In genomic region chr17:29138184-29138955, GRCh38 we compare ENCODE assay signal across 8 cellular contexts. TPM values are rescaled to one million over a fixed set of nuclear protein-coding genes. Genes with fewer than 3 reads are reported as not detected.
DNase-seq lines count a peak whose midpoint lies in the region; ATAC-seq and TF ChIP-seq lines count a peak whose summit lies in the region.

No MANE protein-coding gene starts in this region.

- H3K4me1 Mint-ChIP-seq in activated naive CD8-positive, alpha-beta T cell (ENCODE audit: low read depth) = peaks cover 66% of the 10 kb centered on the region
- peaks cover 48 to 49% of the 10 kb centered on the region in 2 donors for H3K4me1 Mint-ChIP-seq in natural killer cell treated with Interleukin-12 subunit alpha and Interleukin-12 subunit beta and Interleukin-15 and Interleukin-18, amount 100 ng/mL, for 72 hours (ENCODE audit: low read depth in 2 of 2)

- CTCF ChIA-PET in HEK293T (lab: Yijun Ruan, JAX) = interaction anchor here (1.7 to 2.5 kb wide), 2 partner anchors 14 to 22 kb away, joined by 10 to 12 read pairs; no protein-coding TSS in a partner anchor

- no peak for TF ChIP-seq CTCF in GM06990 (IDR thresholded peaks at IDR 0.05; ENCODE audit: insufficient read depth, low read length, poor library complexity, severe bottlenecking)

- H3K27me3 Mint-ChIP-seq in activated naive CD8-positive, alpha-beta T cell = no peaks in the 10 kb centered on the region
- H3K27me3 Mint-ChIP-seq in natural killer cell treated with Interleukin-12 subunit alpha and Interleukin-12 subunit beta and Interleukin-15 and Interleukin-18, amount 100 ng/mL, for 72 hours = no peaks in the 10 kb centered on the region

- no peaks in the 10 kb centered on the region for H3K9me3 Mint-ChIP-seq in activated naive CD8-positive, alpha-beta T cell (ENCODE audit: low read depth)
- H3K9me3 Mint-ChIP-seq in natural killer cell treated with Interleukin-12 subunit alpha and Interleukin-12 subunit beta and Interleukin-15 and Interleukin-18, amount 100 ng/mL, for 72 hours = no peaks in the 10 kb centered on the region

- POLR2A ChIA-PET in HEK293T (lab: Yijun Ruan, JAX) = interaction anchor here (0.9 to 1.4 kb wide), 2 partner anchors 11 to 187 kb away, joined by 3 to 4 read pairs; partner anchors contain the start of gene PHF12

- peak overlapping the region; percentile 62 for H3K4me3 ChIP-seq in GM06990 (replicated peaks; ENCODE audit: low read depth, low read length)

- no peaks in the 10 kb centered on the region for H3K27me3 ChIP-seq in GM06990 (replicated peaks; ENCODE audit: control insufficient read depth, insufficient read depth, low read length)

- H3K27ac Mint-ChIP-seq in activated naive CD8-positive, alpha-beta T cell = peak overlapping the region; percentile 93
- peak overlapping the region; percentile 94 to 97 for H3K27ac Mint-ChIP-seq in natural killer cell treated with Interleukin-12 subunit alpha and Interleukin-12 subunit beta and Interleukin-15 and Interleukin-18, amount 100 ng/mL, for 72 hours

- peak overlapping the region; percentile 91 for H3K4me3 Mint-ChIP-seq in activated naive CD8-positive, alpha-beta T cell
- H3K4me3 Mint-ChIP-seq in natural killer cell treated with Interleukin-12 subunit alpha and Interleukin-12 subunit beta and Interleukin-15 and Interleukin-18, amount 100 ng/mL, for 72 hours = peak overlapping the region; percentile 91

- H3K36me3 ChIP-seq in GM06990 (ENCODE audit: control insufficient read depth, insufficient read depth, low read length) = 0 out of 2 replicates have a peak, but pooled peaks cover 1% of the 10 kb centered on the region

- no peaks in the 10 kb centered on the region for H3K36me3 Mint-ChIP-seq in activated naive CD8-positive, alpha-beta T cell
- H3K36me3 Mint-ChIP-seq in natural killer cell treated with Interleukin-12 subunit alpha and Interleukin-12 subunit beta and Interleukin-15 and Interleukin-18, amount 100 ng/mL, for 72 hours = no peaks in the 10 kb centered on the region

- DNase-seq in GM06990 (ENCODE audit: extremely low read depth, insufficient read length) (no peak), M059J (ENCODE audit: low read depth) (peak; percentile 61), AG08396 (ENCODE audit: low spot score) (no peak), HEK293T (ENCODE audit: extremely low spot score) (no peak)
- no peak for DNase-seq in natural killer cell treated with Interleukin-12 subunit alpha and Interleukin-12 subunit beta and Interleukin-15 and Interleukin-18, amount 100 ng/mL, for 72 hours (ENCODE audit: low spot score)

- ATAC-seq in natural killer cell treated with Interleukin-12 subunit alpha and Interleukin-12 subunit beta and Interleukin-15 and Interleukin-18, amount 100 ng/mL, for 72 hours = peak; percentile 22 to 70
- ATAC-seq in GM18502 (IDR thresholded peaks at IDR 0.05; ENCODE audit: poor library complexity, unreplicated experiment) (no peak), GM21423 (IDR thresholded peaks at IDR 0.05; ENCODE audit: unreplicated experiment) (no peak)

TF ChIP-seq in HEK293T, 16 proteins besides CTCF, POLR2A, EP300 and RAD21:
- TF ChIP-seq PKNOX1 (IDR thresholded peaks at IDR 0.05) (no peak), SP1 (IDR thresholded peaks at IDR 0.05) (no peak), SUZ12 (IDR thresholded peaks at IDR 0.05) (no peak)

RNA-seq across cellular contexts. Expression of gene MYO18A, which starts 41.8 kb away (rescaled TPM):
- total RNA-seq in M059J (2014; rRNA removed; shearing (Covaris generic)) = 21.8 and 63.3 TPM in 2 replicates
- 10 to 100 TPM; 56.7 to 60.9 TPM for total RNA-seq in natural killer cell treated with Interleukin-12 subunit alpha and Interleukin-12 subunit beta and Interleukin-15 and Interleukin-18, amount 100 ng/mL, for 72 hours

Comparison
In these comparisons a context has a peak if more than half of its experiments do, and no peak if none do; other contexts are left out.
1. ATAC-seq: peak in natural killer cell treated with Interleukin-12 subunit alpha and Interleukin-12 subunit beta and Interleukin-15 and Interleukin-18, amount 100 ng/mL, for 72 hours (2 of 2); none in GM18502 (single experiment) and GM21423 (single experiment).